Comparison of ENCODE assay signal across 20 cellular contexts in genomic region chr13:28001837-28002473, GRCh38.
"Had no signal": no experiment of that assay in that cellular context is flagged by ENCODE, and none has a peak within 500 bp of the region (broad histone marks: within the 10 kb centered on the region; RNA-seq: fewer than 3 reads in every experiment).

No MANE protein-coding gene starts in this region.

- H3K4me3 ChIP-seq: breast epithelium, lower lobe of right lung, neural progenitor cell, sigmoid colon, smooth muscle cell, stomach, suprapubic skin, transverse colon, uterus had no signal

- H3K27me3 ChIP-seq: breast epithelium, foreskin keratinocyte, sigmoid colon, stomach, suprapubic skin, transverse colon, uterus had no signal

- H3K36me3 ChIP-seq: breast epithelium, lower lobe of right lung, neural progenitor cell, sigmoid colon, stomach, suprapubic skin, transverse colon, uterus had no signal

- H3K27ac ChIP-seq: breast epithelium, foreskin keratinocyte, lower lobe of right lung, neural progenitor cell, sigmoid colon, stomach, suprapubic skin, transverse colon, uterus had no signal

- H3K4me1 ChIP-seq: breast epithelium, foreskin keratinocyte, lower lobe of right lung, neural progenitor cell, sigmoid colon, stomach, transverse colon, uterus had no signal

- H3K9me3 ChIP-seq: breast epithelium, lower lobe of right lung, sigmoid colon, stomach, suprapubic skin, transverse colon, uterus had no signal

- DNase-seq: activated CD4-positive, alpha-beta T cell treated with anti-CD3 and anti-CD28 coated beads, Interleukin-2, amount 50 U/mL, for 48 hours; activated naive CD4-positive, alpha-beta T cell treated with Interleukin-2 at 50 U/mL for 16 hours; activated naive CD8-positive, alpha-beta T cell treated with anti-CD3 and anti-CD28 coated beads for 36 hours; activated T-cell treated with anti-CD3 and anti-CD28 coated beads, Interleukin-2, amount 50 U/mL, for 48 hours; effector memory CD4-positive, alpha-beta T cell; foreskin keratinocyte; immature natural killer cell; lower lobe of right lung; naive B cell; sigmoid colon; stimulated activated CD4-positive, alpha-beta T cell treated with anti-CD3 and anti-CD28 coated beads, Interleukin-15, amount 100 ng/mL, for 24 hours; stomach; transverse colon; uterus had no signal

- ATAC-seq: left lobe of liver; stimulated activated memory B cell treated with anti-CD40 and anti-IgM and Interleukin-4, amounts not matched to agents 10 μg/mL and 1 μg/mL and 100 μg/mL, for 72 hours had no signal
